20 cellular contexts compared by ENCODE assay signal in the genomic region with DNA sequence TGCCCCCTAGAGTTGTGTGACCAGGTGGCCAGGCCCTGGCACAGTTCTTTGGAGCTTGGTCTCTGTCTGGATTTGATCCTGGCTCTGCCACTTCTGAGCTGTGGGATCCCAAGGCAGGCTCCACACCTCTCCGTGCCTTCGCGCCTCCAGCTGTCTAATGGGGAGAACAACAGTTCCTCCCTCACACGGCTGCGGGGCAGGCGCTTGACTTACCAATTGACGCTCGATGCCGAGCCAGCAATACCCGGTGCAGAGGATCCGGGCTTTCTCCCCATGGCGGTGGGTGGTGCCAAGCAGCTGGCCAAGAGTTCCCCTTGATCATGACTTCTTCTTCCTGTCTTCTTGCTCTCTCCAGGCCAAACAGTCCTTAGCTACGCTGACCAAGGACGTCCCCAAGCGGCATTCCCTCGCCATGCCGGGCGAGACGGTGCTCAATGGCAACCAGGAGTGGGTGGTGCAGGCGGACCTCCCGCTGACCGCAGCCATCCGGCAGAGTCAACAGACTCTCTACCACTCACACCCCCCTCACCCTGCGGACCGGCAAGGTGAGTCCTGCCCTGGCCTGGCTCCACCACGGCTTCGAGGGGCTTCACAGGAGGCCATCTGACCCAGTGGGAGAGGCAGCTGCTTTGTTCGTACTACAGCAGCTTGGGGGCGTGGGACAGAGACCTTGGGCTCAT.
A peak's percentile ranks its signal among the peaks of the same experiment; 100 is the strongest.
DNase-seq lines count a peak whose midpoint lies in the region; ATAC-seq, FAIRE-seq and TF ChIP-seq lines count a peak whose summit lies in the region.
"Had no signal": no experiment of that assay in that cellular context is flagged by ENCODE, and none has a peak within 500 bp of the region (broad histone marks: within the 10 kb centered on the region; RNA-seq: fewer than 3 reads in every experiment).

No MANE protein-coding gene starts in this region.

- H3K4me1 ChIP-seq in A673 (ENCODE audit: insufficient read depth, low read length, poor library complexity, severe bottlenecking) (no peaks in the 10 kb centered on the region), osteoblast (ENCODE audit: insufficient read depth, low read length) (no peaks in the 10 kb centered on the region), smooth muscle cell (ENCODE audit: low read depth) (no peaks in the 10 kb centered on the region)
- H3K4me1 ChIP-seq: BE2C had no signal

- H3K27ac ChIP-seq in A673 (ENCODE audit: low read depth, low read length, poor library complexity, severe bottlenecking) (no peak overlapping the region), osteoblast (ENCODE audit: low read depth, low read length) (no peak overlapping the region), smooth muscle cell (ENCODE audit: low read depth) (no peak overlapping the region)
- H3K27ac ChIP-seq: GM23248, KMS-11 had no signal

- H3K27me3 Mint-ChIP-seq in HFFc6 (ENCODE audit: insufficient read depth) = peaks cover 3% of the 10 kb centered on the region

- H3K79me2 ChIP-seq in osteoblast (ENCODE audit: insufficient read depth, low read length) = no peaks in the 10 kb centered on the region
- H3K79me2 ChIP-seq in smooth muscle cell (ENCODE audit: low read depth) = no peaks in the 10 kb centered on the region

- no peaks in the 10 kb centered on the region for H3K36me3 ChIP-seq in A673 (ENCODE audit: insufficient read depth, low read length, poor library complexity, severe bottlenecking)
- H3K36me3 ChIP-seq in bronchial epithelial cell (ENCODE audit: control insufficient read depth, insufficient read depth, low read length) = peaks cover 5% of the 10 kb centered on the region
- H3K36me3 ChIP-seq in osteoblast (ENCODE audit: insufficient read depth, low read length) = no peaks in the 10 kb centered on the region
- no peaks in the 10 kb centered on the region for H3K36me3 ChIP-seq in smooth muscle cell (ENCODE audit: low read depth)
- H3K36me3 ChIP-seq: BE2C had no signal

- no peaks in the 10 kb centered on the region for H3K9me3 Mint-ChIP-seq in HFFc6

- no peak overlapping the region for H3K4me3 ChIP-seq in A673 (ENCODE audit: low read depth, low read length, poor library complexity, severe bottlenecking)
- H3K4me3 ChIP-seq in bronchial epithelial cell (ENCODE audit: low read depth, low read length) = no peak overlapping the region
- no peak overlapping the region for H3K4me3 ChIP-seq in osteoblast (ENCODE audit: insufficient read depth, low read length)
- no peak overlapping the region for H3K4me3 ChIP-seq in smooth muscle cell
- H3K4me3 ChIP-seq: GM23248 had no signal

- H3K4me3 Mint-ChIP-seq in HFFc6 = no peak overlapping the region
- H3K4me3 Mint-ChIP-seq: CD4-positive, CD25-positive, alpha-beta regulatory T cell had no signal

- H3K9me3 ChIP-seq in A673 (ENCODE audit: low read depth, low read length, poor library complexity, severe bottlenecking) (no peaks in the 10 kb centered on the region), osteoblast (ENCODE audit: low read depth, low read length) (no peaks in the 10 kb centered on the region), smooth muscle cell (replicated peaks; ENCODE audit: low read depth) (no peaks in the 10 kb centered on the region)
- H3K9me3 ChIP-seq: BE2C had no signal

- no peak for DNase-seq in A673 (ENCODE audit: low spot score)
- no peak for DNase-seq in HFFc6
- DNase-seq in bronchial epithelial cell (ENCODE audit: low read depth) = no peak
- DNase-seq in osteoblast (ENCODE audit: insufficient read length, low spot score, missing footprints) = peak; percentile 69
- no peak for DNase-seq in smooth muscle cell (lab: John Stamatoyannopoulos, UW; ENCODE audit: unreplicated experiment)
- no peak for DNase-seq in UCSD-AML1 (lab: John Stamatoyannopoulos, UW; ENCODE audit: unreplicated experiment)
- DNase-seq: ACHN; BE2C; C1 segment of cervical spinal cord; CD4-positive, CD25-positive, alpha-beta regulatory T cell; DMS153; DMS79; GDM1; GM23248 had no signal

- POLR2A ChIA-PET in A673 (lab: Charles Lee; ENCODE audit: low non-redundant PET) = no interaction called here

- no peak for ATAC-seq in GM21381 (IDR thresholded peaks at IDR 0.05; ENCODE audit: unreplicated experiment)
- ATAC-seq: HCT116 had no signal

- no peaks in the 10 kb centered on the region for H3K27me3 ChIP-seq in A673 (replicated peaks; ENCODE audit: insufficient read depth, low read depth, low read length, poor library complexity)
- H3K27me3 ChIP-seq in bronchial epithelial cell (ENCODE audit: control insufficient read depth, insufficient read depth, low read length) = no peaks in the 10 kb centered on the region
- H3K27me3 ChIP-seq in osteoblast (ENCODE audit: insufficient read depth, low read length) = no peaks in the 10 kb centered on the region
- no peaks in the 10 kb centered on the region for H3K27me3 ChIP-seq in smooth muscle cell (ENCODE audit: low read depth)
- H3K27me3 ChIP-seq: BE2C had no signal

- H2AFZ ChIP-seq in osteoblast (ENCODE audit: low read length) (no peak overlapping the region), smooth muscle cell (ENCODE audit: low read depth) (no peak overlapping the region)
- H2AFZ ChIP-seq: GM23248 had no signal

- WGBS in smooth muscle cell (ENCODE audit: low lambda C conversion rate) = 97% methylated on average over 29 of the region's 29 CpGs

- CTCF ChIA-PET in A673 (lab: Charles Lee) = no interaction called here

- peak; percentile 55 for FAIRE-seq in bronchial epithelial cell (lab: Jason Lieb, UNC)
- FAIRE-seq: GM12892, GM19239, H54 had no signal

- no peak overlapping the region for H3K4me2 ChIP-seq in osteoblast (ENCODE audit: insufficient read depth, low read length)
- no peak overlapping the region for H3K4me2 ChIP-seq in smooth muscle cell
- H3K4me2 ChIP-seq: KMS-11 had no signal

- H3K27ac Mint-ChIP-seq in HFFc6 = no peak overlapping the region
- H3K27ac Mint-ChIP-seq: CD4-positive, CD25-positive, alpha-beta regulatory T cell had no signal

- TF ChIP-seq CTCF in A673 (conservative IDR thresholded peaks at IDR 0.05; ENCODE audit: low read depth, low read length) (0 out of 2 replicates have a peak, but pooled peaks have one; percentile 18), HFFc6 (IDR thresholded peaks at IDR 0.05) (peak; percentile 15; the same call in 1 of the 2 replicates), bronchial epithelial cell (IDR thresholded peaks at IDR 0.05; ENCODE audit: insufficient read depth, low read length, severe bottlenecking) (no peak), osteoblast (IDR thresholded peaks at IDR 0.05; ENCODE audit: extremely low read depth, low read depth, low read length) (no peak), smooth muscle cell (IDR thresholded peaks at IDR 0.05; ENCODE audit: borderline replicate concordance, insufficient read depth, poor library complexity, severe bottlenecking) (no peak)

- H4K20me1 ChIP-seq in osteoblast (ENCODE audit: insufficient read depth, low read length) = peaks cover 8% of the 10 kb centered on the region
- H4K20me1 ChIP-seq in smooth muscle cell (ENCODE audit: low read depth) = no peaks in the 10 kb centered on the region

- peaks cover 12% of the 10 kb centered on the region for H3K4me1 Mint-ChIP-seq in HFFc6 (ENCODE audit: low read depth)
- H3K4me1 Mint-ChIP-seq: CD4-positive, CD25-positive, alpha-beta regulatory T cell had no signal

- H3F3A ChIP-seq in smooth muscle cell (ENCODE audit: low read depth) = no peaks in the 10 kb centered on the region

- no peak overlapping the region for H3K9ac ChIP-seq in smooth muscle cell (ENCODE audit: low read depth)
- H3K9ac ChIP-seq: GM23248, KMS-11 had no signal

- peaks cover 19% of the 10 kb centered on the region for H3K36me3 Mint-ChIP-seq in HFFc6 (ENCODE audit: low read depth)
- H3K36me3 Mint-ChIP-seq: CD4-positive, CD25-positive, alpha-beta regulatory T cell had no signal

- no TSS peak for BruUV-seq in A673 (replicated peaks; lab: Mats Ljungman, UMichigan)

- intact Hi-C loops in A673 (cut with micrococcal nuclease; ENCODE audit: unreplicated experiment) = no loop called here

Comparison
In these comparisons a context has a peak if more than half of its experiments do, and no peak if none do; other contexts are left out.
1. CTCF ChIP-seq: peak in A673 (single experiment) and HFFc6 (single experiment); none in bronchial epithelial cell (single experiment), osteoblast (single experiment) and smooth muscle cell (single experiment).